Comparison of ENCODE assay signal across 9 cellular contexts in genomic region chr16:31216552-31217530, GRCh38. TPM values are rescaled to one million over a fixed set of nuclear protein-coding genes. Genes with fewer than 3 reads are reported as not detected.
DNase-seq lines count a peak whose midpoint lies in the region; ATAC-seq and TF ChIP-seq lines count a peak whose summit lies in the region.
"Had no signal": no experiment of that assay in that cellular context is flagged by ENCODE, and none has a peak within 500 bp of the region (broad histone marks: within the 10 kb centered on the region; RNA-seq: fewer than 3 reads in every experiment).

PYDC1 (minus strand) TSS chr16:31217135; CDS start chr16:31217028, 107 bp downstream.

- intact Hi-C loops in Right ventricle myocardium inferior (cut with DNase I) = no loop called here
- intact Hi-C loops in cardiac septum (cut with DNase I) = no loop called here

- peak within 1 kb of the TSS; percentile 11 for H3K4me3 ChIP-seq in urinary bladder (ENCODE audit: low read depth, low read length)

- H3K27me3 Mint-ChIP-seq in chondrocyte (ENCODE audit: low read depth) (peaks cover 57% of the 10 kb centered on the region), mesothelial cell of epicardium (ENCODE audit: low read depth) (peaks cover 90% of the 10 kb centered on the region)

- TF ChIP-seq CTCF in chondrocyte (IDR thresholded peaks at IDR 0.05) (no peak), mesothelial cell of epicardium (IDR thresholded peaks at IDR 0.05; ENCODE audit: unreplicated experiment) (no peak)

- H3K27ac ChIP-seq in urinary bladder (ENCODE audit: low read depth) = no peak within 1 kb of the TSS

- H3K36me3 ChIP-seq in urinary bladder (ENCODE audit: insufficient read depth) = no peaks in the 10 kb centered on the region

- no peaks in the 10 kb centered on the region for H3K36me3 Mint-ChIP-seq in chondrocyte (ENCODE audit: low read depth)
- no peaks in the 10 kb centered on the region for H3K36me3 Mint-ChIP-seq in mesothelial cell of epicardium

- 6% methylated on average over 52 of the region's 52 CpGs for WGBS in urinary bladder

- H3K4me1 Mint-ChIP-seq in chondrocyte (ENCODE audit: low read depth) = peaks cover 20% of the 10 kb centered on the region
- H3K4me1 Mint-ChIP-seq in mesothelial cell of epicardium = peaks cover 13% of the 10 kb centered on the region

- DNase-seq in Right ventricle myocardium inferior (ENCODE audit: missing footprints) = peak; percentile 77
- no peak for DNase-seq in cardiac septum (ENCODE audit: low spot score)
- DNase-seq in chondrocyte (ENCODE audit: low spot score) = no peak
- DNase-seq in mesothelial cell of epicardium (ENCODE audit: low spot score in 2 of 2, unreplicated experiment in 2 of 2) = no peak
- no peak for DNase-seq in dedifferentiated amniotic fluid mesenchymal stem cell (ENCODE audit: extremely low spot score)
- no peak for DNase-seq in GF-D8 (lab: John Stamatoyannopoulos, UW)

- no peaks in the 10 kb centered on the region for H3K9me3 Mint-ChIP-seq in chondrocyte (ENCODE audit: low read depth)
- no peaks in the 10 kb centered on the region for H3K9me3 Mint-ChIP-seq in mesothelial cell of epicardium

- H3K4me3 Mint-ChIP-seq in chondrocyte (ENCODE audit: unreplicated experiment) = peak within 1 kb of the TSS; percentile 31
- peak within 1 kb of the TSS; percentile 58 for H3K4me3 Mint-ChIP-seq in mesothelial cell of epicardium

- ATAC-seq in Right ventricle myocardium inferior (no peak), GM21423 (IDR thresholded peaks at IDR 0.05; ENCODE audit: unreplicated experiment) (no peak)

- H3K27ac Mint-ChIP-seq in chondrocyte (ENCODE audit: unreplicated experiment) (no peak within 1 kb of the TSS), mesothelial cell of epicardium (no peak within 1 kb of the TSS)

- no peaks in the 10 kb centered on the region for H3K4me1 ChIP-seq in urinary bladder (ENCODE audit: insufficient read depth)

RNA-seq across cellular contexts. Expression of gene PYDC1, which starts in this region (rescaled TPM):
- total RNA-seq in Right ventricle myocardium inferior = not detected
- total RNA-seq in cardiac septum = not detected
- total RNA-seq in chondrocyte = not detected in 3 replicates
- not detected in 3 replicates for total RNA-seq in mesothelial cell of epicardium
- not detected for total RNA-seq in urinary bladder
- polyA plus RNA-seq in urinary bladder = not detected
- total RNA-seq: T-helper 2 cell treated with Interferon-gamma antibody and Interleukin-4, amounts not matched to agents 100 ng/mL and 5 ng/mL, for 36 hours had no signal

Comparison
In these comparisons a context has a peak if more than half of its experiments do, and no peak if none do; other contexts are left out.
1. Peak in DNase-seq in Right ventricle myocardium inferior; RNA of the gene not detected or under 1 TPM.